ENCODE assay signal across 8 cellular contexts in the genomic region with DNA sequence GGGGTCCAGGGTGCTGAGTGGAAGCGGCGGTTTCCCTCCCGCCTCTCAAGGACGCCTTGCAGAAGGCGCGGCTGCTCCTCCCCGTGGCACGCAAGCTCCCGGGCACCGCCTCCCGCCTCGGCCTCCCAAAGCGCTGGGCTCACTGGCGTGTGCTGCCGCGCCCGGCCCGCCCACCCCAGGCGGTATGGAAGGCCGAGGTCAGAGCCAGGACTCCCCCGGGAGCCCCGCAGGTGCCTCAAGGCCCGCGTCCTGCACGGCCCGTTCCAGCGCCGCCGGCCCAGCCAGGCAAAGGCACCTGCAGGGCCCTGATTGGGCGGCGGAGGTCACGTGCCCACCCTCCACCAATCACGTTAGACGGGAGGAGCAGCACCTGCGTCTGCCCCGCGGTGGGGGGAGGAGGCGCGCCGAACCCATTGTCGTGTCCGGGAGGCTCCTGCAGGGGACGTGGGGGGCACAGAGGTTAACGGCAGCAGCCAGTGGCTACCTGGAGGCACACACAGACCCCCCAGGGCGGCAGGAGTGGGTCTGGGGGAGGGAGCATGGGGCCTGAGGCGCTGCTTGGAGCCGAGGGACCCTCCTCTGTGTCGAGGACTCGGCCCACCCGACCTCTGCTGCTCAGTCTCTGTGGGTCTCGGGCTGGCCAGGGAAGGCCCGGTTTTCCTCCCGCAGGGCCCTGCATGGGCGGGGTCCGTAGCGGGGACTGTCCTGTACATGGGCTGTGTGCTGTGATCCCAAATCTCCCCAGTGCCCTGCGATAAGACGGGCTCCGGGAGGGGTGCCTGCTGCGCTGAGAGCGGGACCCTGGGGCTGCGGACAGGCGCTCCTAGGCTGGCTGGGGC. TPM values are rescaled to one million over a fixed set of nuclear protein-coding genes. Genes with fewer than 3 reads are reported as not detected.
DNase-seq lines count a peak whose midpoint lies in the region; ATAC-seq and TF ChIP-seq lines count a peak whose summit lies in the region.

No MANE protein-coding gene starts in this region.

- TF ChIP-seq CTCF in AG09319 (IDR thresholded peaks at IDR 0.05; ENCODE audit: low read depth, low read length) (no peak), chondrocyte (IDR thresholded peaks at IDR 0.05) (peak; percentile 27)

- peaks cover 2% of the 10 kb centered on the region for H3K27me3 Mint-ChIP-seq in chondrocyte (ENCODE audit: low read depth)

- no peaks in the 10 kb centered on the region for H3K9me3 Mint-ChIP-seq in chondrocyte (ENCODE audit: low read depth)

- H3K27ac Mint-ChIP-seq in chondrocyte (ENCODE audit: unreplicated experiment) = peak overlapping the region; percentile 73

- peak; percentile 31 for DNase-seq in AG09319 (ENCODE audit: extremely low read depth, low read depth)
- DNase-seq in NCI-H345 (lab: John Stamatoyannopoulos, UW) = peak; percentile 96
- peak; percentile 97 for DNase-seq in activated CD4-positive, CD25-positive, alpha-beta regulatory T cell treated with anti-CD3 and anti-CD28 coated beads, Interleukin-2, amount 50 U/mL, for 72 hours
- DNase-seq in chondrocyte (ENCODE audit: low spot score) = no peak
- DNase-seq in kidney glomerular epithelial cell (lab: John Stamatoyannopoulos, UW) = peak; percentile 84
- peak; percentile 91 to 95 for DNase-seq in stimulated activated CD4-positive, alpha-beta T cell treated with anti-CD3 and anti-CD28 coated beads, Interleukin-15, amount 100 ng/mL, for 48 hours (ENCODE audit: low read depth in 2 of 2)

- peaks cover 6% of the 10 kb centered on the region for H3K4me1 Mint-ChIP-seq in chondrocyte (ENCODE audit: low read depth)

- peak overlapping the region; percentile 74 for H3K4me3 Mint-ChIP-seq in chondrocyte (ENCODE audit: unreplicated experiment)

- ATAC-seq in GM18909 (IDR thresholded peaks at IDR 0.05; ENCODE audit: poor library complexity, unreplicated experiment) = peak; percentile 81
- peak; percentile 91 for ATAC-seq in HG03175 (IDR thresholded peaks at IDR 0.05; ENCODE audit: unreplicated experiment)

- H3K36me3 Mint-ChIP-seq in chondrocyte (ENCODE audit: low read depth) = no peaks in the 10 kb centered on the region

RNA-seq across cellular contexts. Expression of gene LCN12, which starts 2.0 kb away (rescaled TPM):
- 0.51 to 0.60 TPM in 2 of 3 replicates, not detected in the other for total RNA-seq in chondrocyte

RNA-seq across cellular contexts. Expression of gene C8G, which starts 5.0 kb away (rescaled TPM):
- 2.2 TPM in 1 of 3 replicates, not detected in the others for total RNA-seq in chondrocyte

RNA-seq across cellular contexts. Expression of gene FBXW5, which starts 5.5 kb away (rescaled TPM):
- 79.2 to 87.5 TPM (median 84.3 TPM) in 3 replicates for total RNA-seq in chondrocyte

RNA-seq across cellular contexts. Expression of gene PTGDS, which starts 27.3 kb away (rescaled TPM):
- 24.2 to 80.4 TPM (median 76.8 TPM) in 3 replicates for total RNA-seq in chondrocyte

RNA-seq across cellular contexts. Expression of gene LCNL1, which starts 32.8 kb away (rescaled TPM):
- total RNA-seq in chondrocyte = 0.15 to 5.8 TPM (median 5.2 TPM) in 3 replicates
